In the genomic region with DNA sequence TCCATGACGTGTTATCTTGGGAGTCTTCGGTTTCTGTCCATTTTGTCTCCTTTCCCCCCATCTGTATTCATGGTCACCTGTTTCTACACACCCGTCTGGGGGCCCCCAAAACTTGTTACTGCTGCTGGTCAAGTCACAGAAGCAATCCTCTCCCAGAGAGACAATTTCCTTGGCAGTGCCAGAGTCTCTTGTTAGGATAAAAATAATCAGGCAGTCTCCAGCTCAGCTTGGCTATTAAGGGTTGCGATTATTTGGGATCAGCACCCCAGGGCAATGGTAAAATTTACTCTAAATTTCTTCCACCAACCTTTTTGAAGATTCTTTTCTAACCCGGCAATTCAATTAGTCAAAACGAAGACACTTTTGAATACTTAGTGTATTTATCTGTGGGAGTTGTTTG, we compare ENCODE assay signal across 11 cellular contexts.
"Had no signal": no experiment of that assay in that cellular context is flagged by ENCODE, and none has a peak within 500 bp of the region (broad histone marks: within the 10 kb centered on the region; RNA-seq: fewer than 3 reads in every experiment).

No MANE protein-coding gene starts in this region.

- H3K9me3 Mint-ChIP-seq: activated naive CD8-positive, alpha-beta T cell treated with anti-CD3 and anti-CD28 coated beads, Interleukin-2, amount 10 ng/mL, durations not matched to agents 7 days and 5 days; stimulated activated naive CD8-positive, alpha-beta T cell treated with anti-CD3 and anti-CD28 coated beads, Interleukin-15, Interleukin-2, amounts not matched to agents 100 ng/mL and 50 ng/mL, for 24 hours had no signal

- H3K27ac Mint-ChIP-seq: activated naive CD8-positive, alpha-beta T cell treated with anti-CD3 and anti-CD28 coated beads, Interleukin-2, amount 10 ng/mL, durations not matched to agents 7 days and 5 days; stimulated activated naive CD8-positive, alpha-beta T cell treated with anti-CD3 and anti-CD28 coated beads, Interleukin-15, Interleukin-2, amounts not matched to agents 100 ng/mL and 50 ng/mL, for 24 hours had no signal

- DNase-seq: activated CD4-positive, CD25-positive, alpha-beta regulatory T cell treated with anti-CD3 and anti-CD28 coated beads, Interleukin-2, amount 50 U/mL, for 72 hours; activated naive CD4-positive, alpha-beta T cell; activated naive CD8-positive, alpha-beta T cell treated with anti-CD3 and anti-CD28 coated beads, Interleukin-2, amount 10 ng/mL, durations not matched to agents 7 days and 5 days; retina; stimulated activated CD8-positive, alpha-beta memory T cell treated with anti-CD3 and anti-CD28 coated beads, Interleukin-4, amount 100 ng/mL, for 48 hours; T-helper 9 cell had no signal

- H3K27ac ChIP-seq: dorsolateral prefrontal cortex, gastrocnemius medialis had no signal

- H3K36me3 ChIP-seq: gastrocnemius medialis, heart right ventricle had no signal

- H3K4me3 Mint-ChIP-seq: activated naive CD8-positive, alpha-beta T cell treated with anti-CD3 and anti-CD28 coated beads, Interleukin-2, amount 10 ng/mL, durations not matched to agents 7 days and 5 days; stimulated activated naive CD8-positive, alpha-beta T cell treated with anti-CD3 and anti-CD28 coated beads, Interleukin-15, Interleukin-2, amounts not matched to agents 100 ng/mL and 50 ng/mL, for 24 hours had no signal

- H3K9me3 ChIP-seq: gastrocnemius medialis had no signal

- H3K36me3 Mint-ChIP-seq: activated naive CD8-positive, alpha-beta T cell treated with anti-CD3 and anti-CD28 coated beads, Interleukin-2, amount 10 ng/mL, durations not matched to agents 7 days and 5 days; type B pancreatic cell had no signal

- H3K27me3 ChIP-seq: gastrocnemius medialis, heart right ventricle had no signal
